In genomic region chr22:25207553-25208157, GRCh38 we compare ENCODE assay signal across 39 cellular contexts. TPM values are rescaled to one million over a fixed set of nuclear protein-coding genes. Genes with fewer than 3 reads are reported as not detected.
"Had no signal": no experiment of that assay in that cellular context is flagged by ENCODE, and none has a peak within 500 bp of the region (broad histone marks: within the 10 kb centered on the region; RNA-seq: fewer than 3 reads in every experiment).

No MANE protein-coding gene starts in this region.

- H3K4me3 Mint-ChIP-seq: activated B cell treated with CpG ODN at 0.5 μM for 24 hours; activated CD4-positive, alpha-beta memory T cell treated with anti-CD3 and anti-CD28 coated beads for 36 hours; activated CD8-positive, alpha-beta T cell treated with anti-CD3 and anti-CD28 coated beads for 36 hours; activated naive CD4-positive, alpha-beta T cell treated with anti-CD3 and anti-CD28 coated beads for 36 hours; activated naive CD8-positive, alpha-beta T cell treated with anti-CD3 and anti-CD28 coated beads for 36 hours; activated T-cell treated with anti-CD3 and anti-CD28 coated beads, Interleukin-2, amount 50 U/mL, for 4 hours; activated T-cell treated with anti-CD3 and anti-CD28 coated beads, Interleukin-2, amount 50 U/mL, for 72 hours; activated T-helper 1 cell treated with anti-CD3 and anti-CD28 coated beads, Interleukin-12 subunit alpha, Interleukin-12 subunit beta, Interleukin-2, Interleukin-4 antibody, amounts not matched to agents 30 ng/mL and 10 ng/mL and 1 ng/mL, durations not matched to agents 14 hours and 24 hours and 36 hours; activated T-helper 17 cell treated with anti-CD3 and anti-CD28 coated beads, Interleukin-2, amount 50 U/mL, for 72 hours; T-helper 1 cell treated with Interleukin-12 subunit alpha and Interleukin-12 subunit beta and Interleukin-4 antibody, amounts not matched to agents 30 μg/mL and 1 μg/mL, for 36 hours; T-helper 2 cell treated with Interferon-gamma antibody and Interleukin-4, amounts not matched to agents 5 μg/mL and 100 μg/mL, for 36 hours had no signal

- H3K9me3 Mint-ChIP-seq: activated B cell treated with CpG ODN at 0.5 μM for 24 hours; activated CD4-positive, alpha-beta memory T cell treated with anti-CD3 and anti-CD28 coated beads for 36 hours; activated CD8-positive, alpha-beta T cell treated with anti-CD3 and anti-CD28 coated beads for 36 hours; activated naive CD4-positive, alpha-beta T cell treated with anti-CD3 and anti-CD28 coated beads for 36 hours; activated naive CD4-positive, alpha-beta T cell treated with anti-CD3 and anti-CD28 coated beads, Interleukin-2, amount 50 U/mL, for 72 hours; activated naive CD8-positive, alpha-beta T cell treated with anti-CD3 and anti-CD28 coated beads for 36 hours; activated T-cell treated with anti-CD3 and anti-CD28 coated beads, Interleukin-2, amount 50 U/mL, for 4 hours; activated T-cell treated with anti-CD3 and anti-CD28 coated beads, Interleukin-2, amount 50 U/mL, for 72 hours; activated T-helper 1 cell treated with anti-CD3 and anti-CD28 coated beads, Interleukin-12 subunit alpha, Interleukin-12 subunit beta, Interleukin-2, Interleukin-4 antibody, amounts not matched to agents 30 ng/mL and 10 ng/mL and 1 ng/mL, durations not matched to agents 14 hours and 24 hours and 36 hours; activated T-helper 17 cell treated with anti-CD3 and anti-CD28 coated beads, Interleukin-2, amount 50 U/mL, for 72 hours; T-helper 1 cell treated with Interleukin-12 subunit alpha and Interleukin-12 subunit beta and Interleukin-4 antibody, amounts not matched to agents 30 μg/mL and 1 μg/mL, for 36 hours; T-helper 2 cell treated with Interferon-gamma antibody and Interleukin-4, amounts not matched to agents 5 μg/mL and 100 μg/mL, for 36 hours had no signal

- H3K27ac Mint-ChIP-seq: activated B cell treated with CpG ODN at 0.5 μM for 24 hours; activated CD4-positive, alpha-beta memory T cell treated with anti-CD3 and anti-CD28 coated beads for 36 hours; activated CD8-positive, alpha-beta T cell treated with anti-CD3 and anti-CD28 coated beads for 36 hours; activated naive CD4-positive, alpha-beta T cell treated with anti-CD3 and anti-CD28 coated beads for 36 hours; activated naive CD4-positive, alpha-beta T cell treated with anti-CD3 and anti-CD28 coated beads, Interleukin-2, amount 50 U/mL, for 72 hours; activated naive CD8-positive, alpha-beta T cell treated with anti-CD3 and anti-CD28 coated beads for 36 hours; activated T-cell treated with anti-CD3 and anti-CD28 coated beads, Interleukin-2, amount 50 U/mL, for 72 hours; activated T-helper 1 cell treated with anti-CD3 and anti-CD28 coated beads, Interleukin-12 subunit alpha, Interleukin-12 subunit beta, Interleukin-2, Interleukin-4 antibody, amounts not matched to agents 30 ng/mL and 10 ng/mL and 1 ng/mL, durations not matched to agents 14 hours and 24 hours and 36 hours; activated T-helper 17 cell treated with anti-CD3 and anti-CD28 coated beads, Interleukin-2, amount 50 U/mL, for 72 hours; T-helper 1 cell treated with Interleukin-12 subunit alpha and Interleukin-12 subunit beta and Interleukin-4 antibody, amounts not matched to agents 30 μg/mL and 1 μg/mL, for 36 hours; T-helper 2 cell treated with Interferon-gamma antibody and Interleukin-4, amounts not matched to agents 5 μg/mL and 100 μg/mL, for 36 hours had no signal

- FAIRE-seq: astrocyte, TTC549 had no signal

- H3K4me3 ChIP-seq: adrenal gland, body of pancreas, breast epithelium had no signal

- H3K9me3 ChIP-seq: adrenal gland, body of pancreas, breast epithelium had no signal

- ATAC-seq: activated CD8-positive, alpha-beta T cell treated with anti-CD3 and anti-CD28 coated beads for 36 hours; activated naive CD4-positive, alpha-beta T cell treated with anti-CD3 and anti-CD28 coated beads, Interleukin-2, amount 50 U/mL, for 72 hours; activated T-cell treated with anti-CD3 and anti-CD28 coated beads, Interleukin-2, amount 50 U/mL, for 4 hours; activated T-cell treated with anti-CD3 and anti-CD28 coated beads, Interleukin-2, amount 50 U/mL, for 72 hours; activated T-helper 17 cell treated with anti-CD3 and anti-CD28 coated beads, Interleukin-2, amount 50 U/mL, for 72 hours; body of pancreas had no signal

- DNase-seq: activated B cell treated with CpG ODN at 0.5 μM for 24 hours; activated CD4-positive, alpha-beta memory T cell treated with anti-CD3 and anti-CD28 coated beads for 36 hours; activated CD4-positive, alpha-beta T cell treated with anti-CD3 and anti-CD28 coated beads, Interleukin-2, amount 50 U/mL, for 1 hour; activated CD4-positive, alpha-beta T cell treated with anti-CD3 and anti-CD28 coated beads, Interleukin-2, amount 50 U/mL, for 4 hours; activated CD4-positive, CD25-positive, alpha-beta regulatory T cell treated with anti-CD3 and anti-CD28 coated beads, Interleukin-2, amount 50 U/mL, for 72 hours; activated CD8-positive, alpha-beta memory T cell treated with anti-CD3 and anti-CD28 coated beads, Interleukin-2, amount 50 U/mL, for 4 hours; activated CD8-positive, alpha-beta T cell treated with anti-CD3 and anti-CD28 coated beads for 36 hours; activated effector memory CD4-positive, alpha-beta T cell treated with anti-CD3 and anti-CD28 coated beads, Interleukin-2, amount 50 U/mL, for 16 hours; activated gamma-delta T cell treated with Interleukin-2 at 50 U/mL for 16 hours; activated naive CD4-positive, alpha-beta T cell; activated naive CD4-positive, alpha-beta T cell treated with anti-CD3 and anti-CD28 coated beads for 36 hours; activated naive CD4-positive, alpha-beta T cell treated with anti-CD3 and anti-CD28 coated beads, Interleukin-2, amount 50 U/mL, for 16 hours; activated naive CD8-positive, alpha-beta T cell treated with anti-CD3 and anti-CD28 coated beads for 36 hours; activated T-cell treated with anti-CD3 and anti-CD28 coated beads for 4 hours; activated T-cell treated with anti-CD3 and anti-CD28 coated beads, Interleukin-2, amount 50 U/mL, for 1 hour; activated T-cell treated with anti-CD3 and anti-CD28 coated beads, Interleukin-2, amount 50 U/mL, for 4 hours; activated T-cell treated with anti-CD3 and anti-CD28 coated beads, Interleukin-2, amount 50 U/mL, for 72 hours; adrenal gland; amniotic stem cell; aorta; body of pancreas; brain microvascular endothelial cell; central memory CD4-positive, alpha-beta T cell; SW 1271; T-helper 1 cell; T-helper 2 cell; T-helper 9 cell had no signal

- H3K4me1 Mint-ChIP-seq: activated B cell treated with CpG ODN at 0.5 μM for 24 hours; activated T-helper 17 cell treated with anti-CD3 and anti-CD28 coated beads, Interleukin-2, amount 50 U/mL, for 72 hours had no signal

- H3K36me3 ChIP-seq: adrenal gland, brain microvascular endothelial cell, breast epithelium had no signal

- H3K4me1 ChIP-seq: adrenal gland, body of pancreas, breast epithelium had no signal

- H3K36me3 Mint-ChIP-seq: activated CD4-positive, alpha-beta memory T cell treated with anti-CD3 and anti-CD28 coated beads for 36 hours; activated naive CD4-positive, alpha-beta T cell treated with anti-CD3 and anti-CD28 coated beads, Interleukin-2, amount 50 U/mL, for 72 hours; activated naive CD8-positive, alpha-beta T cell treated with anti-CD3 and anti-CD28 coated beads for 36 hours had no signal

- H3K27ac ChIP-seq: adrenal gland, body of pancreas, brain microvascular endothelial cell, breast epithelium, VCaP had no signal

RNA-seq across cellular contexts. Expression of gene CRYBB3, which starts 8.0 kb away (rescaled TPM):
- total RNA-seq: activated B cell treated with CpG ODN at 0.5 μM for 24 hours; activated CD8-positive, alpha-beta T cell treated with anti-CD3 and anti-CD28 coated beads for 36 hours; activated naive CD4-positive, alpha-beta T cell treated with anti-CD3 and anti-CD28 coated beads for 36 hours; activated T-helper 17 cell treated with anti-CD3 and anti-CD28 coated beads, Interleukin-2, amount 50 U/mL, for 72 hours; body of pancreas; cardiac septum; cerebellum had no signal

RNA-seq across cellular contexts. Expression of gene CRYBB2, which starts 11.8 kb away (rescaled TPM):
- total RNA-seq: activated B cell treated with CpG ODN at 0.5 μM for 24 hours; activated CD4-positive, alpha-beta memory T cell treated with anti-CD3 and anti-CD28 coated beads for 36 hours; activated CD8-positive, alpha-beta memory T cell treated with anti-CD3 and anti-CD28 coated beads for 36 hours; activated CD8-positive, alpha-beta T cell treated with anti-CD3 and anti-CD28 coated beads for 36 hours; activated naive CD4-positive, alpha-beta T cell treated with anti-CD3 and anti-CD28 coated beads for 36 hours; activated naive CD4-positive, alpha-beta T cell treated with anti-CD3 and anti-CD28 coated beads, Interleukin-2, amount 50 U/mL, for 72 hours; activated naive CD8-positive, alpha-beta T cell treated with anti-CD3 and anti-CD28 coated beads for 36 hours; activated T-helper 1 cell treated with anti-CD3 and anti-CD28 coated beads, Interleukin-12 subunit alpha, Interleukin-12 subunit beta, Interleukin-2, Interleukin-4 antibody, amounts not matched to agents 30 ng/mL and 10 ng/mL and 1 ng/mL, durations not matched to agents 14 hours and 24 hours and 36 hours; adrenal gland; astrocyte; body of pancreas; cardiac septum; cerebellum had no signal
